Comparison of ENCODE assay signal across 1 cellular context in the genomic region with DNA sequence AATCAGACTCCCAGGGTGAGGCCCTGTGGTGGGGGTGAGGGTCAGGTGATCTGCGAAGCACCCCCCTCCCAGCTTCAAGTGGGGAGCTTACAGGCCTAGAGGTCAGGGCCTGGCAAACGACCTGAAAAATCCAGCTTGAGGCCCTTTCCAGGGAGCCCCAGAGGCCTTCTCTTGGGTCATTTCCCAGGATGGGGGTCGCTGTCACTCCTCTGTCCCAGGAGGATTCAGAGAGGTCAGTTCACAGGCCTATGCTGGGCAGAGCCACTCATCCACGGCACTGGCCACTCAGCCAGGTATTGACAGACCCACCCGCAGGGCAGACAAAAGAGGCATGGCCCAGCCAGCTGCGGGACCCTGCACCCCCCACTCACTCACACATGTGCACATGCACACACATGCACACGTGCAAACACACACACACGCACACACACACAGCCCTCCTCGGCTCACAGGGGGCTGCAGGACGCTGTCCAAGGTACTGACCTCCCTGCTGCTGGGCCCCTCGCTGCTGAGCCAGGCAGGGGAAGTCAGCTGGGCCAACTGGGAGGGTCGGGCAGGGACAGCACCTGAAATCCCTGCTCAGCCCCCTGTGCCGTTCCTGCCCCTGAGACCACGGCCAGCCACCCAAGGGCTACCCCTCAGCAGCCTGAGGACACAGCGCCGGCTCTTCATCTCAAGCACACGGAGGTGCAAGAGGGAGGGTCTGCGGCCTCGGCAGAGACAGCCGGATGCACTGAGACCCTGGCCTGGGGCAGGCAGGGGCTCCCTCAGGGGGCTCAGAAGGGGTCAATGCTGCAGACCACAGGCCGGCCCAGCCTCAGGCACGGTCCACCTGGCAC.
TF ChIP-seq lines count a peak whose summit lies in the region.

No MANE protein-coding gene starts in this region.

TF ChIP-seq in HepG2, 621 proteins besides CTCF, POLR2A, EP300 and RAD21 (continued from another document and continues in another):
- TF ChIP-seq, protein P1, sequence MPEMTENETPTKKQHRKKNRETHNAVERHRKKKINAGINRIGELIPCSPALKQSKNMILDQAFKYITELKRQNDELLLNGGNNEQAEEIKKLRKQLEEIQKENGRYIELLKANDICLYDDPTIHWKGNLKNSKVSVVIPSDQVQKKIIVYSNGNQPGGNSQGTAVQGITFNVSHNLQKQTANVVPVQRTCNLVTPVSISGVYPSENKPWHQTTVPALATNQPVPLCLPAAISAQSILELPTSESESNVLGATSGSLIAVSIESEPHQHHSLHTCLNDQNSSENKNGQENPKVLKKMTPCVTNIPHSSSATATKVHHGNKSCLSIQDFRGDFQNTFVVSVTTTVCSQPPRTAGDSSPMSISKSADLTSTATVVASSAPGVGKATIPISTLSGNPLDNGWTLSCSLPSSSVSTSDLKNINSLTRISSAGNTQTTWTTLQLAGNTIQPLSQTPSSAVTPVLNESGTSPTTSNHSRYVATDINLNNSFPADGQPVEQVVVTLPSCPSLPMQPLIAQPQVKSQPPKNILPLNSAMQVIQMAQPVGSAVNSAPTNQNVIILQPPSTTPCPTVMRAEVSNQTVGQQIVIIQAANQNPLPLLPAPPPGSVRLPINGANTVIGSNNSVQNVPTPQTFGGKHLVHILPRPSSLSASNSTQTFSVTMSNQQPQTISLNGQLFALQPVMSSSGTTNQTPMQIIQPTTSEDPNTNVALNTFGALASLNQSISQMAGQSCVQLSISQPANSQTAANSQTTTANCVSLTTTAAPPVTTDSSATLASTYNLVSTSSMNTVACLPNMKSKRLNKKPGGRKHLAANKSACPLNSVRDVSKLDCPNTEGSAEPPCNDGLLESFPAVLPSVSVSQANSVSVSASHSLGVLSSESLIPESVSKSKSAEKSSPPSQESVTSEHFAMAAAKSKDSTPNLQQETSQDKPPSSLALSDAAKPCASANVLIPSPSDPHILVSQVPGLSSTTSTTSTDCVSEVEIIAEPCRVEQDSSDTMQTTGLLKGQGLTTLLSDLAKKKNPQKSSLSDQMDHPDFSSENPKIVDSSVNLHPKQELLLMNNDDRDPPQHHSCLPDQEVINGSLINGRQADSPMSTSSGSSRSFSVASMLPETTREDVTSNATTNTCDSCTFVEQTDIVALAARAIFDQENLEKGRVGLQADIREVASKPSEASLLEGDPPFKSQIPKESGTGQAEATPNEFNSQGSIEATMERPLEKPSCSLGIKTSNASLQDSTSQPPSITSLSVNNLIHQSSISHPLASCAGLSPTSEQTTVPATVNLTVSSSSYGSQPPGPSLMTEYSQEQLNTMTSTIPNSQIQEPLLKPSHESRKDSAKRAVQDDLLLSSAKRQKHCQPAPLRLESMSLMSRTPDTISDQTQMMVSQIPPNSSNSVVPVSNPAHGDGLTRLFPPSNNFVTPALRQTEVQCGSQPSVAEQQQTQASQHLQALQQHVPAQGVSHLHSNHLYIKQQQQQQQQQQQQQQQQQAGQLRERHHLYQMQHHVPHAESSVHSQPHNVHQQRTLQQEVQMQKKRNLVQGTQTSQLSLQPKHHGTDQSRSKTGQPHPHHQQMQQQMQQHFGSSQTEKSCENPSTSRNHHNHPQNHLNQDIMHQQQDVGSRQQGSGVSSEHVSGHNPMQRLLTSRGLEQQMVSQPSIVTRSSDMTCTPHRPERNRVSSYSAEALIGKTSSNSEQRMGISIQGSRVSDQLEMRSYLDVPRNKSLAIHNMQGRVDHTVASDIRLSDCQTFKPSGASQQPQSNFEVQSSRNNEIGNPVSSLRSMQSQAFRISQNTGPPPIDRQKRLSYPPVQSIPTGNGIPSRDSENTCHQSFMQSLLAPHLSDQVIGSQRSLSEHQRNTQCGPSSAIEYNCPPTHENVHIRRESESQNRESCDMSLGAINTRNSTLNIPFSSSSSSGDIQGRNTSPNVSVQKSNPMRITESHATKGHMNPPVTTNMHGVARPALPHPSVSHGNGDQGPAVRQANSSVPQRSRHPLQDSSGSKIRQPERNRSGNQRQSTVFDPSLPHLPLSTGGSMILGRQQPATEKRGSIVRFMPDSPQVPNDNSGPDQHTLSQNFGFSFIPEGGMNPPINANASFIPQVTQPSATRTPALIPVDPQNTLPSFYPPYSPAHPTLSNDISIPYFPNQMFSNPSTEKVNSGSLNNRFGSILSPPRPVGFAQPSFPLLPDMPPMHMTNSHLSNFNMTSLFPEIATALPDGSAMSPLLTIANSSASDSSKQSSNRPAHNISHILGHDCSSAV (CRISPR knock-in tag; IDR thresholded peaks at IDR 0.05; ENCODE audit: borderline replicate concordance), result no peak
- TF ChIP-seq KLF11 (CRISPR knock-in tag; IDR thresholded peaks at IDR 0.05), result peak; percentile 99
- peak; percentile 98 for TF ChIP-seq HOXA9 (CRISPR knock-in tag; IDR thresholded peaks at IDR 0.05; ENCODE audit: borderline replicate concordance)
- peak; percentile 97 for TF ChIP-seq STAT5B (CRISPR knock-in tag; IDR thresholded peaks at IDR 0.05)
- TF ChIP-seq ZNF644 (CRISPR knock-in tag; IDR thresholded peaks at IDR 0.05; ENCODE audit: low read depth), result peak; percentile 35; the same call in 1 of the 2 replicates
- TF ChIP-seq ZSCAN25 (CRISPR knock-in tag; IDR thresholded peaks at IDR 0.05), result peak; percentile 94
- no peak for TF ChIP-seq PHF21A (CRISPR knock-in tag; IDR thresholded peaks at IDR 0.05)
- TF ChIP-seq, protein P2, sequence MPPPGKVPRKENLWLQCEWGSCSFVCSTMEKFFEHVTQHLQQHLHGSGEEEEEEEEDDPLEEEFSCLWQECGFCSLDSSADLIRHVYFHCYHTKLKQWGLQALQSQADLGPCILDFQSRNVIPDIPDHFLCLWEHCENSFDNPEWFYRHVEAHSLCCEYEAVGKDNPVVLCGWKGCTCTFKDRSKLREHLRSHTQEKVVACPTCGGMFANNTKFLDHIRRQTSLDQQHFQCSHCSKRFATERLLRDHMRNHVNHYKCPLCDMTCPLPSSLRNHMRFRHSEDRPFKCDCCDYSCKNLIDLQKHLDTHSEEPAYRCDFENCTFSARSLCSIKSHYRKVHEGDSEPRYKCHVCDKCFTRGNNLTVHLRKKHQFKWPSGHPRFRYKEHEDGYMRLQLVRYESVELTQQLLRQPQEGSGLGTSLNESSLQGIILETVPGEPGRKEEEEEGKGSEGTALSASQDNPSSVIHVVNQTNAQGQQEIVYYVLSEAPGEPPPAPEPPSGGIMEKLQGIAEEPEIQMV (CRISPR knock-in tag; IDR thresholded peaks at IDR 0.05; ENCODE audit: low read depth), result peak; percentile 93; the same call in 1 of the 2 replicates
- peak; percentile 33; the same call in 1 of the 2 replicates for TF ChIP-seq DR1 (CRISPR knock-in tag; IDR thresholded peaks at IDR 0.05)
- no peak for TF ChIP-seq ATF7 (IDR thresholded peaks at IDR 0.05)
- 0 out of 2 replicates have a peak, but pooled peaks have one; percentile 21 for TF ChIP-seq ATF7 (CRISPR knock-in tag; IDR thresholded peaks at IDR 0.05)
- peak; percentile 99 for TF ChIP-seq ZNF552 (CRISPR knock-in tag; IDR thresholded peaks at IDR 0.05; ENCODE audit: borderline replicate concordance)
- no peak for TF ChIP-seq SMARCC2 (IDR thresholded peaks at IDR 0.05)
- TF ChIP-seq SP5 (CRISPR knock-in tag; IDR thresholded peaks at IDR 0.05; ENCODE audit: borderline replicate concordance, low read depth), result peak; percentile 49; the same call in 1 of the 2 replicates
- peak; percentile 75; the same call in 1 of the 2 replicates for TF ChIP-seq FLYWCH1 (CRISPR knock-in tag; IDR thresholded peaks at IDR 0.05)
- TF ChIP-seq, protein P3, sequence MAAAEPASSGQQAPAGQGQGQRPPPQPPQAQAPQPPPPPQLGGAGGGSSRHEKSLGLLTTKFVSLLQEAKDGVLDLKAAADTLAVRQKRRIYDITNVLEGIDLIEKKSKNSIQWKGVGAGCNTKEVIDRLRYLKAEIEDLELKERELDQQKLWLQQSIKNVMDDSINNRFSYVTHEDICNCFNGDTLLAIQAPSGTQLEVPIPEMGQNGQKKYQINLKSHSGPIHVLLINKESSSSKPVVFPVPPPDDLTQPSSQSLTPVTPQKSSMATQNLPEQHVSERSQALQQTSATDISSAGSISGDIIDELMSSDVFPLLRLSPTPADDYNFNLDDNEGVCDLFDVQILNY (CRISPR knock-in tag; conservative IDR thresholded peaks at IDR 0.05), result peak; percentile 82; the same call in 1 of the 2 replicates
- TF ChIP-seq, protein P4, sequence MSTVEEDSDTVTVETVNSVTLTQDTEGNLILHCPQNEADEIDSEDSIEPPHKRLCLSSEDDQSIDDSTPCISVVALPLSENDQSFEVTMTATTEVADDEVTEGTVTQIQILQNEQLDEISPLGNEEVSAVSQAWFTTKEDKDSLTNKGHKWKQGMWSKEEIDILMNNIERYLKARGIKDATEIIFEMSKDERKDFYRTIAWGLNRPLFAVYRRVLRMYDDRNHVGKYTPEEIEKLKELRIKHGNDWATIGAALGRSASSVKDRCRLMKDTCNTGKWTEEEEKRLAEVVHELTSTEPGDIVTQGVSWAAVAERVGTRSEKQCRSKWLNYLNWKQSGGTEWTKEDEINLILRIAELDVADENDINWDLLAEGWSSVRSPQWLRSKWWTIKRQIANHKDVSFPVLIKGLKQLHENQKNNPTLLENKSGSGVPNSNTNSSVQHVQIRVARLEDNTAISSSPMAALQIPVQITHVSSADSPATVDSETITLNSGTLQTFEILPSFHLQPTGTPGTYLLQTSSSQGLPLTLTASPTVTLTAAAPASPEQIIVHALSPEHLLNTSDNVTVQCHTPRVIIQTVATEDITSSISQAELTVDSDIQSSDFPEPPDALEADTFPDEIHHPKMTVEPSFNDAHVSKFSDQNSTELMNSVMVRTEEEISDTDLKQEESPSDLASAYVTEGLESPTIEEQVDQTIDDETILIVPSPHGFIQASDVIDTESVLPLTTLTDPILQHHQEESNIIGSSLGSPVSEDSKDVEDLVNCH (CRISPR knock-in tag; IDR thresholded peaks at IDR 0.05), result 0 out of 2 replicates have a peak, but pooled peaks have one; percentile 91
- peak; percentile 49; the same call in 1 of the 2 replicates for TF ChIP-seq TOE1 (CRISPR knock-in tag; IDR thresholded peaks at IDR 0.05)
- TF ChIP-seq ZSCAN12 (CRISPR knock-in tag; IDR thresholded peaks at IDR 0.05), result peak; percentile 93
- TF ChIP-seq XBP1 (CRISPR knock-in tag; IDR thresholded peaks at IDR 0.05), result peak; percentile 96
- no peak for TF ChIP-seq ZFP62 (CRISPR knock-in tag; IDR thresholded peaks at IDR 0.05)
- peak; percentile 77; the same call in 1 of the 2 replicates for TF ChIP-seq ZNF614 (CRISPR knock-in tag; IDR thresholded peaks at IDR 0.05; ENCODE audit: borderline replicate concordance)
- no peak for TF ChIP-seq NBN (conservative IDR thresholded peaks at IDR 0.05)
- TF ChIP-seq, protein P5, sequence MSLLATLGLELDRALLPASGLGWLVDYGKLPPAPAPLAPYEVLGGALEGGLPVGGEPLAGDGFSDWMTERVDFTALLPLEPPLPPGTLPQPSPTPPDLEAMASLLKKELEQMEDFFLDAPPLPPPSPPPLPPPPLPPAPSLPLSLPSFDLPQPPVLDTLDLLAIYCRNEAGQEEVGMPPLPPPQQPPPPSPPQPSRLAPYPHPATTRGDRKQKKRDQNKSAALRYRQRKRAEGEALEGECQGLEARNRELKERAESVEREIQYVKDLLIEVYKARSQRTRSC (CRISPR knock-in tag; IDR thresholded peaks at IDR 0.05; ENCODE audit: low read depth), result peak; percentile 99
- peak; percentile 97 for TF ChIP-seq ZIK1 (CRISPR knock-in tag; IDR thresholded peaks at IDR 0.05; ENCODE audit: borderline replicate concordance, low read depth)
- no peak for TF ChIP-seq SP1 (IDR thresholded peaks at IDR 0.05)
- TF ChIP-seq SP1 (CRISPR knock-in tag; IDR thresholded peaks at IDR 0.05), result peak; percentile 48; the same call in 1 of the 2 replicates
- TF ChIP-seq ZBTB20 (CRISPR knock-in tag; IDR thresholded peaks at IDR 0.05; ENCODE audit: borderline replicate concordance, low read depth), result peak; percentile 99
- TF ChIP-seq, protein P6, sequence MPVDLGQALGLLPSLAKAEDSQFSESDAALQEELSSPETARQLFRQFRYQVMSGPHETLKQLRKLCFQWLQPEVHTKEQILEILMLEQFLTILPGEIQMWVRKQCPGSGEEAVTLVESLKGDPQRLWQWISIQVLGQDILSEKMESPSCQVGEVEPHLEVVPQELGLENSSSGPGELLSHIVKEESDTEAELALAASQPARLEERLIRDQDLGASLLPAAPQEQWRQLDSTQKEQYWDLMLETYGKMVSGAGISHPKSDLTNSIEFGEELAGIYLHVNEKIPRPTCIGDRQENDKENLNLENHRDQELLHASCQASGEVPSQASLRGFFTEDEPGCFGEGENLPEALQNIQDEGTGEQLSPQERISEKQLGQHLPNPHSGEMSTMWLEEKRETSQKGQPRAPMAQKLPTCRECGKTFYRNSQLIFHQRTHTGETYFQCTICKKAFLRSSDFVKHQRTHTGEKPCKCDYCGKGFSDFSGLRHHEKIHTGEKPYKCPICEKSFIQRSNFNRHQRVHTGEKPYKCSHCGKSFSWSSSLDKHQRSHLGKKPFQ (CRISPR knock-in tag; IDR thresholded peaks at IDR 0.05; ENCODE audit: insufficient replicate concordance), result peak; percentile 87
- TF ChIP-seq ZNF670 (CRISPR knock-in tag; IDR thresholded peaks at IDR 0.05; ENCODE audit: borderline replicate concordance), result peak; percentile 94
- peak; percentile 99 for TF ChIP-seq ZNF138 (CRISPR knock-in tag; IDR thresholded peaks at IDR 0.05; ENCODE audit: low read depth)
- no peak for TF ChIP-seq CBX1 (IDR thresholded peaks at IDR 0.05; ENCODE audit: low read depth)
- TF ChIP-seq, protein P7, sequence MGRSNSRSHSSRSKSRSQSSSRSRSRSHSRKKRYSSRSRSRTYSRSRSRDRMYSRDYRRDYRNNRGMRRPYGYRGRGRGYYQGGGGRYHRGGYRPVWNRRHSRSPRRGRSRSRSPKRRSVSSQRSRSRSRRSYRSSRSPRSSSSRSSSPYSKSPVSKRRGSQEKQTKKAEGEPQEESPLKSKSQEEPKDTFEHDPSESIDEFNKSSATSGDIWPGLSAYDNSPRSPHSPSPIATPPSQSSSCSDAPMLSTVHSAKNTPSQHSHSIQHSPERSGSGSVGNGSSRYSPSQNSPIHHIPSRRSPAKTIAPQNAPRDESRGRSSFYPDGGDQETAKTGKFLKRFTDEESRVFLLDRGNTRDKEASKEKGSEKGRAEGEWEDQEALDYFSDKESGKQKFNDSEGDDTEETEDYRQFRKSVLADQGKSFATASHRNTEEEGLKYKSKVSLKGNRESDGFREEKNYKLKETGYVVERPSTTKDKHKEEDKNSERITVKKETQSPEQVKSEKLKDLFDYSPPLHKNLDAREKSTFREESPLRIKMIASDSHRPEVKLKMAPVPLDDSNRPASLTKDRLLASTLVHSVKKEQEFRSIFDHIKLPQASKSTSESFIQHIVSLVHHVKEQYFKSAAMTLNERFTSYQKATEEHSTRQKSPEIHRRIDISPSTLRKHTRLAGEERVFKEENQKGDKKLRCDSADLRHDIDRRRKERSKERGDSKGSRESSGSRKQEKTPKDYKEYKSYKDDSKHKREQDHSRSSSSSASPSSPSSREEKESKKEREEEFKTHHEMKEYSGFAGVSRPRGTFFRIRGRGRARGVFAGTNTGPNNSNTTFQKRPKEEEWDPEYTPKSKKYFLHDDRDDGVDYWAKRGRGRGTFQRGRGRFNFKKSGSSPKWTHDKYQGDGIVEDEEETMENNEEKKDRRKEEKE (IDR thresholded peaks at IDR 0.05), result no peak
- peak; percentile 70 for TF ChIP-seq XRCC5 (optimal IDR thresholded peaks at IDR 0.05; ENCODE audit: low read length)
- peak; percentile 87 for TF ChIP-seq CCDC6 (CRISPR knock-in tag; IDR thresholded peaks at IDR 0.05)
- TF ChIP-seq SMAD9 (CRISPR knock-in tag; IDR thresholded peaks at IDR 0.05), result peak; percentile 99
- TF ChIP-seq ZNF382 (CRISPR knock-in tag; IDR thresholded peaks at IDR 0.05; ENCODE audit: borderline replicate concordance), result no peak
